Comparison of ENCODE assay signal across 22 cellular contexts in genomic region chr6:95686858-95687257, GRCh38.
"Had no signal": no experiment of that assay in that cellular context is flagged by ENCODE, and none has a peak within 500 bp of the region (broad histone marks: within the 10 kb centered on the region; RNA-seq: fewer than 3 reads in every experiment).

No MANE protein-coding gene starts in this region.

- DNase-seq: activated CD4-positive, alpha-beta T cell treated with anti-CD3 and anti-CD28 coated beads for 1 hour; activated CD8-positive, alpha-beta memory T cell treated with anti-CD3 and anti-CD28 coated beads for 24 hours; activated CD8-positive, alpha-beta memory T cell treated with anti-CD3 and anti-CD28 coated beads, Interleukin-2, amount 50 U/mL, for 48 hours; activated effector memory CD4-positive, alpha-beta T cell treated with Interleukin-2 at 50 U/mL for 16 hours; activated naive CD4-positive, alpha-beta T cell treated with anti-CD3 and anti-CD28 coated beads, Interleukin-2, amount 10 ng/mL, durations not matched to agents 7 days and 5 days; activated naive CD8-positive, alpha-beta T cell treated with anti-CD3 and anti-CD28 coated beads, Interleukin-2, amount 50 U/mL, for 24 hours; activated T-cell treated with anti-CD3 and anti-CD28 coated beads, Interleukin-2, amount 50 U/mL, for 48 hours; brain microvascular endothelial cell; central memory CD4-positive, alpha-beta T cell; dorsolateral prefrontal cortex; foreskin fibroblast; hippocampal formation; islet precursor cell; natural killer cell; ovary; right lobe of liver; small intestine; stimulated activated CD4-positive, alpha-beta T cell treated with anti-CD3 and anti-CD28 coated beads, Interleukin-15, amount 100 ng/mL, for 24 hours; stimulated activated CD4-positive, alpha-beta T cell treated with anti-CD3 and anti-CD28 coated beads, Interleukin-2, amount 100 ng/mL, for 48 hours; trophoblast cell; WERI-Rb-1 had no signal

- FAIRE-seq: colon, small intestine had no signal
